ENCODE assay signal across 27 cellular contexts in genomic region chr19:6101291-6101690, GRCh38.
DNase-seq lines count a peak whose midpoint lies in the region.
"Had no signal": no experiment of that assay in that cellular context is flagged by ENCODE, and none has a peak within 500 bp of the region (broad histone marks: within the 10 kb centered on the region; RNA-seq: fewer than 3 reads in every experiment).

No MANE protein-coding gene starts in this region.

- peaks cover 12% of the 10 kb centered on the region for H3K4me1 Mint-ChIP-seq in T-helper 2 cell treated with Interferon-gamma antibody and Interleukin-4, amounts not matched to agents 5 μg/mL and 100 μg/mL, for 36 hours (ENCODE audit: low read depth)

- no peaks in the 10 kb centered on the region for H3K27me3 ChIP-seq in BLaER1 treated with 17β-estradiol and CSF1 and Interleukin-3, amounts not matched to agents 10 nM and 100 nM
- no peaks in the 10 kb centered on the region for H3K27me3 ChIP-seq in rectal smooth muscle tissue (ENCODE audit: control insufficient read depth, insufficient read depth, low read length)
- H3K27me3 ChIP-seq: spleen had no signal

- DNase-seq in astrocyte of the hippocampus (ENCODE audit: low read depth, low spot score): peak; percentile 46
- DNase-seq in fibroblast of peridontal ligament (ENCODE audit: extremely low read depth): peak; percentile 38
- no peak for DNase-seq in T-helper 2 cell treated with Interferon-gamma antibody and Interleukin-4, amounts not matched to agents 5 μg/mL and 100 μg/mL, for 36 hours (ENCODE audit: low spot score)
- DNase-seq in putamen (ENCODE audit: low spot score): no peak
- no peak for DNase-seq in iPS-NIHi11 (ENCODE audit: low spot score)
- DNase-seq in DMS 273 treated with DMSO at 0.1 percent for 48 hours (lab: John Stamatoyannopoulos, UW): no peak
- DNase-seq: activated CD4-positive, alpha-beta memory T cell treated with anti-CD3 and anti-CD28 coated beads for 36 hours; activated CD8-positive, alpha-beta memory T cell treated with anti-CD3 and anti-CD28 coated beads, Interleukin-2, amount 50 U/mL, for 48 hours; AML-193; CD8-positive, alpha-beta memory T cell; DMS153; effector CD8-positive, alpha-beta T cell; HFFc6; islet precursor cell; NCI-H1417; NCI-H2107; PC-9; retina; SHP77 treated with DMSO at 0.1 percent for 48 hours; spleen; stimulated activated CD4-positive, alpha-beta T cell treated with anti-CD3 and anti-CD28 coated beads, Interleukin-4, amount 100 ng/mL, for 1 hour; stimulated activated naive CD4-positive, alpha-beta T cell treated with Interleukin-2 at 50 U/mL for 16 hours had no signal

- H3K27ac ChIP-seq in BLaER1 treated with 17β-estradiol and CSF1 and Interleukin-3, amounts not matched to agents 10 nM and 100 nM: peak overlapping the region in 1 of 11 experiments; percentile 90; a peak in 2 of 22 replicates
- peak overlapping the region; percentile 76 for H3K27ac ChIP-seq in rectal smooth muscle tissue (ENCODE audit: low read depth, low read length)
- H3K27ac ChIP-seq: PC-9 had no signal

- H3K27ac Mint-ChIP-seq in T-helper 2 cell treated with Interferon-gamma antibody and Interleukin-4, amounts not matched to agents 5 μg/mL and 100 μg/mL, for 36 hours: no peak overlapping the region
- H3K27ac Mint-ChIP-seq: activated CD4-positive, alpha-beta memory T cell treated with anti-CD3 and anti-CD28 coated beads for 36 hours; CD8-positive, alpha-beta memory T cell; GM23338; HFFc6; type B pancreatic cell had no signal

- peak overlapping the region; percentile 52 to 83 (median 65); a peak in 20 of 22 replicates for H3K4me2 ChIP-seq in BLaER1 treated with 17β-estradiol and CSF1 and Interleukin-3, amounts not matched to agents 10 nM and 100 nM
- H3K4me2 ChIP-seq: GM23338, PC-9 had no signal

- H3K36me3 ChIP-seq in BLaER1 treated with 17β-estradiol and CSF1 and Interleukin-3, amounts not matched to agents 10 nM and 100 nM: no peaks in the 10 kb centered on the region
- H3K36me3 ChIP-seq in rectal smooth muscle tissue (ENCODE audit: control insufficient read depth, insufficient read depth, low read length): no peaks in the 10 kb centered on the region
- H3K36me3 ChIP-seq: spleen had no signal

- peak overlapping the region in 2 of 10 experiments; percentile 4 to 60; a peak in 1 of 20 replicates for H3K4me3 ChIP-seq in BLaER1 treated with 17β-estradiol and CSF1 and Interleukin-3, amounts not matched to agents 10 nM and 100 nM
- no peak overlapping the region for H3K4me3 ChIP-seq in rectal smooth muscle tissue (ENCODE audit: low read length)
- H3K4me3 ChIP-seq: GM23338, PC-9 had no signal

- peak overlapping the region in 1 of 11 experiments; percentile 78; a peak in 1 of 22 replicates for H3K9ac ChIP-seq in BLaER1 treated with 17β-estradiol and CSF1 and Interleukin-3, amounts not matched to agents 10 nM and 100 nM
- no peak overlapping the region for H3K9ac ChIP-seq in rectal smooth muscle tissue (ENCODE audit: low read length)

- H3K9me3 Mint-ChIP-seq in T-helper 2 cell treated with Interferon-gamma antibody and Interleukin-4, amounts not matched to agents 5 μg/mL and 100 μg/mL, for 36 hours: peaks cover 11% of the 10 kb centered on the region
- H3K9me3 Mint-ChIP-seq: CD8-positive, alpha-beta memory T cell; GM23338; HFFc6 had no signal

- no peak overlapping the region for H3K4me3 Mint-ChIP-seq in T-helper 2 cell treated with Interferon-gamma antibody and Interleukin-4, amounts not matched to agents 5 μg/mL and 100 μg/mL, for 36 hours
- H3K4me3 Mint-ChIP-seq: activated CD4-positive, alpha-beta memory T cell treated with anti-CD3 and anti-CD28 coated beads for 36 hours; activated naive CD8-positive, alpha-beta T cell; GM23338; HFFc6; type B pancreatic cell had no signal

- no peaks in the 10 kb centered on the region for H4K20me1 ChIP-seq in BLaER1 treated with 17β-estradiol and CSF1 and Interleukin-3, amounts not matched to agents 10 nM and 100 nM

- H3K4me1 ChIP-seq in BLaER1 treated with 17β-estradiol and CSF1 and Interleukin-3, amounts not matched to agents 10 nM and 100 nM: peaks cover 14 to 33% (median 19%) of the 10 kb centered on the region in 10 experiments
- H3K4me1 ChIP-seq in rectal smooth muscle tissue (ENCODE audit: control insufficient read depth, insufficient read depth, low read length): peaks cover 56% of the 10 kb centered on the region

- H3K9me3 ChIP-seq in BLaER1 treated with 17β-estradiol and CSF1 and Interleukin-3, amounts not matched to agents 10 nM and 100 nM (replicated peaks in 1 of 11): peaks cover 0 to 17% (median 10%) of the 10 kb centered on the region in 11 experiments; a peak in 10 of 22 replicates
- H3K9me3 ChIP-seq: spleen had no signal

- peaks cover 6% of the 10 kb centered on the region for H3K36me3 Mint-ChIP-seq in T-helper 2 cell treated with Interferon-gamma antibody and Interleukin-4, amounts not matched to agents 5 μg/mL and 100 μg/mL, for 36 hours (ENCODE audit: low read depth)
- H3K36me3 Mint-ChIP-seq: activated CD4-positive, alpha-beta memory T cell treated with anti-CD3 and anti-CD28 coated beads for 36 hours had no signal

- H3K27me3 Mint-ChIP-seq in T-helper 2 cell treated with Interferon-gamma antibody and Interleukin-4, amounts not matched to agents 5 μg/mL and 100 μg/mL, for 36 hours (ENCODE audit: low read depth): no peaks in the 10 kb centered on the region
- H3K27me3 Mint-ChIP-seq: activated CD4-positive, alpha-beta memory T cell treated with anti-CD3 and anti-CD28 coated beads for 36 hours; activated naive CD8-positive, alpha-beta T cell; type B pancreatic cell had no signal

Comparison
In these comparisons a context has a peak if more than half of its experiments do, and no peak if none do; other contexts are left out.
1. DNase-seq: peak in astrocyte of the hippocampus (single experiment) and fibroblast of peridontal ligament (single experiment); none in T-helper 2 cell treated with Interferon-gamma antibody and Interleukin-4, amounts not matched to agents 5 μg/mL and 100 μg/mL, for 36 hours (single experiment), putamen (single experiment), iPS-NIHi11 (single experiment) and DMS 273 treated with DMSO at 0.1 percent for 48 hours (single experiment).